ENCODE assay signal across 8 cellular contexts in the genomic region with DNA sequence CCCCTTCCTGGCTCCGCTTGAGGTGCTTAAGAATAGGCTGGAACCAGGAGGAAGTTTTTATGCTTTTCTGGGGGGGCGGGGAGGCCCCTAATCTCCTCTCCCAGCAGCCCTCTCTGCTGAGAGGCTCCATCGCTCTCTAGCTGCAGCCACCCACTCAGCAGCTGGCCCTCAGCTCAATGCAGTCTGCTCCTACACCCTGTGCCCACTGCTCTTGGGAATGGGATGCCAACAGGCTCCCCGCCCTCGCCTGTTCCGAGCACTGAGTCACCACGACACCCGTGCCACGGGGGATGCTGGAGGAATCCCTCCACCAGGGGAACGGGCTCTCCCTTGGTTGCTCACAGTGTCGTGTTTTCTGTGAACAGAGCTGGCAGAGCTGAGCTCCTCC. TPM values are rescaled to one million over a fixed set of nuclear protein-coding genes. Genes with fewer than 3 reads are reported as not detected.
DNase-seq lines count a peak whose midpoint lies in the region; ATAC-seq and TF ChIP-seq lines count a peak whose summit lies in the region.

No MANE protein-coding gene starts in this region.

- intact Hi-C loops in transverse colon (cut with DNase I; ENCODE audit: low total_unique reads) = no loop called here

- peak overlapping the region in 1 of 4 donors; percentile 89 for H3K4me3 ChIP-seq in transverse colon

- ATAC-seq in memory B cell (ENCODE audit: low read depth) (no peak), GM21737 (IDR thresholded peaks at IDR 0.05; ENCODE audit: unreplicated experiment) (no peak)

- CTCF ChIA-PET in activated naive CD4-positive, alpha-beta T cell treated with anti-CD3 and anti-CD28 coated beads, Interleukin-2, amount 10 ng/mL, durations not matched to agents 7 days and 5 days (lab: Charles Lee) = interaction anchor here (0.9 to 3.0 kb wide), 17 partner anchors 12 to 147 kb away, joined by 3 to 17 read pairs (median 4); no protein-coding TSS in a partner anchor

- WGBS in transverse colon (ENCODE audit: low coverage in 1 of 2), 2 donors = 50 to 73% methylated on average over 2 to 11 of the region's 11 CpGs

- peak overlapping the region; percentile 87 to 95 (median 92) for H3K27ac ChIP-seq in transverse colon

- peak overlapping the region; percentile 89 for H3K27ac Mint-ChIP-seq in activated T-cell treated with anti-CD3 and anti-CD28 coated beads, Interleukin-2, amount 50 U/mL, for 24 hours
- peak overlapping the region; percentile 73 for H3K27ac Mint-ChIP-seq in activated naive CD4-positive, alpha-beta T cell treated with anti-CD3 and anti-CD28 coated beads, Interleukin-2, amount 10 ng/mL, durations not matched to agents 7 days and 5 days
- peak overlapping the region; percentile 31 for H3K27ac Mint-ChIP-seq in memory B cell

- H3K4me1 ChIP-seq in transverse colon = peaks cover 29 to 50% (median 32%) of the 10 kb centered on the region in 4 donors

- TF ChIP-seq CTCF in transverse colon (IDR thresholded peaks at IDR 0.05) = peak in 1 of 5 experiments; percentile 16

- H3K36me3 Mint-ChIP-seq in activated T-cell treated with anti-CD3 and anti-CD28 coated beads, Interleukin-2, amount 50 U/mL, for 24 hours (ENCODE audit: low read depth) = peaks cover 26% of the 10 kb centered on the region
- H3K36me3 Mint-ChIP-seq in activated naive CD4-positive, alpha-beta T cell treated with anti-CD3 and anti-CD28 coated beads, Interleukin-2, amount 10 ng/mL, durations not matched to agents 7 days and 5 days = peaks cover 22% of the 10 kb centered on the region
- H3K36me3 Mint-ChIP-seq in memory B cell = peaks cover 3% of the 10 kb centered on the region

- in situ Hi-C loops in transverse colon (cut with MboI; ENCODE audit: low pct_ligation_motif_present in 1 of 4, low pct_unique_long_range_greater_than_20kb in 1 of 4, low sequenced_read_pairs in 3 of 4) = no loop called here

- H3K27me3 Mint-ChIP-seq in activated T-cell treated with anti-CD3 and anti-CD28 coated beads, Interleukin-2, amount 50 U/mL, for 24 hours = no peaks in the 10 kb centered on the region
- no peaks in the 10 kb centered on the region for H3K27me3 Mint-ChIP-seq in activated naive CD4-positive, alpha-beta T cell treated with anti-CD3 and anti-CD28 coated beads, Interleukin-2, amount 10 ng/mL, durations not matched to agents 7 days and 5 days
- no peaks in the 10 kb centered on the region for H3K27me3 Mint-ChIP-seq in memory B cell

- no peak for TF ChIP-seq EP300 in transverse colon (IDR thresholded peaks at IDR 0.05; ENCODE audit: low read depth)

- H3K4me3 Mint-ChIP-seq in activated T-cell treated with anti-CD3 and anti-CD28 coated beads, Interleukin-2, amount 50 U/mL, for 24 hours = peak overlapping the region; percentile 82
- H3K4me3 Mint-ChIP-seq in activated naive CD4-positive, alpha-beta T cell treated with anti-CD3 and anti-CD28 coated beads, Interleukin-2, amount 10 ng/mL, durations not matched to agents 7 days and 5 days = peak overlapping the region; percentile 91
- peak overlapping the region; percentile 93 for H3K4me3 Mint-ChIP-seq in memory B cell

- H3K4me1 Mint-ChIP-seq in activated T-cell treated with anti-CD3 and anti-CD28 coated beads, Interleukin-2, amount 50 U/mL, for 24 hours (ENCODE audit: low read depth) = peaks cover 82% of the 10 kb centered on the region
- H3K4me1 Mint-ChIP-seq in activated naive CD4-positive, alpha-beta T cell treated with anti-CD3 and anti-CD28 coated beads, Interleukin-2, amount 10 ng/mL, durations not matched to agents 7 days and 5 days = peaks cover 61% of the 10 kb centered on the region
- peaks cover 52% of the 10 kb centered on the region for H3K4me1 Mint-ChIP-seq in memory B cell

- H3K36me3 ChIP-seq in transverse colon = no peaks in the 10 kb centered on the region

- no peaks in the 10 kb centered on the region for H3K9me3 Mint-ChIP-seq in activated T-cell treated with anti-CD3 and anti-CD28 coated beads, Interleukin-2, amount 50 U/mL, for 24 hours
- no peaks in the 10 kb centered on the region for H3K9me3 Mint-ChIP-seq in activated naive CD4-positive, alpha-beta T cell treated with anti-CD3 and anti-CD28 coated beads, Interleukin-2, amount 10 ng/mL, durations not matched to agents 7 days and 5 days
- no peaks in the 10 kb centered on the region for H3K9me3 Mint-ChIP-seq in memory B cell

- peak; percentile 41 for DNase-seq in activated T-cell treated with anti-CD3 and anti-CD28 coated beads, Interleukin-2, amount 50 U/mL, for 24 hours
- DNase-seq in activated T-cell treated with anti-CD3 and anti-CD28 coated beads, Interleukin-2, amount 50 U/mL, for 1 hour = no peak
- DNase-seq in activated naive CD4-positive, alpha-beta T cell treated with anti-CD3 and anti-CD28 coated beads, Interleukin-2, amount 10 ng/mL, durations not matched to agents 7 days and 5 days = no peak
- no peak for DNase-seq in memory B cell (ENCODE audit: low spot score in 2 of 2)
- no peak for DNase-seq in transverse colon
- DNase-seq in AML-193 (lab: John Stamatoyannopoulos, UW) = no peak
- DNase-seq in stimulated activated CD4-positive, alpha-beta T cell treated with anti-CD3 and anti-CD28 coated beads, Interleukin-2, amount 100 ng/mL, for 24 hours = no peak

- no peaks in the 10 kb centered on the region for H3K27me3 ChIP-seq in transverse colon

- TF ChIP-seq POLR2A in transverse colon (IDR thresholded peaks at IDR 0.05) = no peak

- H3K9me3 ChIP-seq in transverse colon = no peaks in the 10 kb centered on the region

RNA-seq across cellular contexts. Expression of a gene that starts 23.5 kb away (rescaled TPM):
- 10 to 100 TPM in 1 of 4 donors, 1 to 10 TPM in 2, under 1 TPM in 1; 0.37 to 67.7 (median 3.8) TPM for total RNA-seq in transverse colon

Comparison
In these comparisons a context has a peak if more than half of its experiments do, and no peak if none do; other contexts are left out.
1. H3K27ac Mint-ChIP-seq: peak in every context shown above with its lines; median percentile 89 in activated T-cell treated with anti-CD3 and anti-CD28 coated beads, Interleukin-2, amount 50 U/mL, for 24 hours; 73 in activated naive CD4-positive, alpha-beta T cell treated with anti-CD3 and anti-CD28 coated beads, Interleukin-2, amount 10 ng/mL, durations not matched to agents 7 days and 5 days; 31 in memory B cell.